18 cellular contexts compared by ENCODE assay signal in the genomic region with DNA sequence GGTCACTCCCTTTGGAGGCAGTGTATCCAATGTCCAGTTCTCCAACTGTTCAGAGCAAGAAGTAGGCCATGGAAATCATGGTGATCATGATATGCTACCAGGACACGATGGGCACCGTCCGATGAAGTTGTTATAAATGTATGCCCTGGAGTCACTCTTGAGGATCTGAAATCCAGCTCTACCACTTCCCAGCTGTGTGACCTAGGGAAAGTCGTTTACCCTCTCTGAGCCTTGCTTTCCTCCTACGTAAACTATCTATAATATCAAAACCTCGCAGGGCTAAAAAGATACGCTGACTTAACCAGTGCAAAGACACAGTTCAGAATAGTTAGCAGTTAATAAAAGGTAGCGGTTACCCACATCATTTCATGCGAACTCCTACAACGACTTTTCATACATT.
DNase-seq lines count a peak whose midpoint lies in the region; ATAC-seq and TF ChIP-seq lines count a peak whose summit lies in the region.
"Had no signal": no experiment of that assay in that cellular context is flagged by ENCODE, and none has a peak within 500 bp of the region (broad histone marks: within the 10 kb centered on the region; RNA-seq: fewer than 3 reads in every experiment).

No MANE protein-coding gene starts in this region.

- BruUV-seq in Calu3 (replicated peaks; lab: Mats Ljungman, UMichigan): no TSS peak

- intact Hi-C loops in Calu3 (cut with micrococcal nuclease; ENCODE audit: unreplicated experiment) (loop anchor here (5.0 kb wide), 1 partner anchor 301 kb away; no protein-coding TSS in a partner anchor), sigmoid colon (cut with DNase I) (loop anchor here (2.0 kb wide), 1 partner anchor 190 kb away; no protein-coding TSS in a partner anchor), ovary (cut with DNase I) (loop anchor here in 2 of 4 donors (5.0 kb wide), 2 partner anchors 191 to 196 kb away; a partner anchor contains a TSS)

- TF ChIP-seq EP300 in sigmoid colon (IDR thresholded peaks at IDR 0.05) (no peak), ovary (IDR thresholded peaks at IDR 0.05) (no peak)

- H3K4me3 ChIP-seq in BLaER1: no peak overlapping the region
- H3K4me3 ChIP-seq in hepatocyte: no peak overlapping the region
- no peak overlapping the region for H3K4me3 ChIP-seq in sigmoid colon
- H3K4me3 ChIP-seq in ovary: no peak overlapping the region
- H3K4me3 ChIP-seq: A549 had no signal

- H3K9me2 ChIP-seq in hepatocyte (replicated peaks; ENCODE audit: insufficient read depth): no peaks in the 10 kb centered on the region

- CTCF ChIA-PET in Calu3 (lab: Charles Lee): interaction anchor here (1.1 kb wide), 1 partner anchor 88 kb away, joined by 4 read pairs; no protein-coding TSS in a partner anchor
- CTCF ChIA-PET in T-cell (lab: Charles Lee): no interaction called here

- H3K27ac Mint-ChIP-seq in Calu3 (ENCODE audit: unreplicated experiment): peak overlapping the region; percentile 80
- peak overlapping the region in 1 of 2 donors; percentile 22 for H3K27ac Mint-ChIP-seq in T-cell
- H3K27ac Mint-ChIP-seq: HFFc6 had no signal

- ATAC-seq in SK-N-SH treated with all-trans-retinoic acid at 6 μM for 48 hours: no peak
- no peak for ATAC-seq in HG03196 (IDR thresholded peaks at IDR 0.05; ENCODE audit: unreplicated experiment)
- ATAC-seq in T-cell (replicated peaks in 1 of 4): no peak
- ATAC-seq: A549, HCT116 had no signal

- H3K27me3 Mint-ChIP-seq in Calu3 (ENCODE audit: unreplicated experiment) (no peaks in the 10 kb centered on the region), T-cell (no peaks in the 10 kb centered on the region)
- H3K27me3 Mint-ChIP-seq: CD4-positive, CD25-positive, alpha-beta regulatory T cell had no signal

- H3K36me3 Mint-ChIP-seq in Calu3 (ENCODE audit: insufficient read depth, unreplicated experiment): peaks cover 32% of the 10 kb centered on the region
- peaks cover 10% of the 10 kb centered on the region for H3K36me3 Mint-ChIP-seq in T-cell

- no peak for TF ChIP-seq POLR2A in sigmoid colon (IDR thresholded peaks at IDR 0.05)
- no peak for TF ChIP-seq POLR2A in ovary (IDR thresholded peaks at IDR 0.05)

- H3K27ac ChIP-seq in BLaER1 (no peak overlapping the region), hepatocyte (peak overlapping the region; percentile 96), sigmoid colon (peak overlapping the region in 3 of 4 donors; percentile 46 to 84 (median 65)), ovary (no peak overlapping the region)
- H3K27ac ChIP-seq: 22Rv1 had no signal

- H3K9me3 Mint-ChIP-seq in Calu3 (ENCODE audit: low read depth, unreplicated experiment): no peaks in the 10 kb centered on the region
- no peaks in the 10 kb centered on the region for H3K9me3 Mint-ChIP-seq in T-cell
- H3K9me3 Mint-ChIP-seq: CD4-positive, CD25-positive, alpha-beta regulatory T cell; HFFc6 had no signal

- no peak overlapping the region for H3K4me3 Mint-ChIP-seq in Calu3 (ENCODE audit: low read depth, unreplicated experiment)
- H3K4me3 Mint-ChIP-seq in T-cell: no peak overlapping the region
- H3K4me3 Mint-ChIP-seq: CD4-positive, CD25-positive, alpha-beta regulatory T cell; HFFc6 had no signal

- H3K4me1 Mint-ChIP-seq in Calu3 (ENCODE audit: low read depth, unreplicated experiment) (peaks cover 63% of the 10 kb centered on the region), T-cell (peaks cover 45 to 75% (median 61%) of the 10 kb centered on the region in 3 donors)

- H3K79me2 ChIP-seq in hepatocyte: peaks cover 16% of the 10 kb centered on the region

- H3K4me2 ChIP-seq in BLaER1 (peak overlapping the region; percentile 58; the same call in 1 of the 2 replicates), hepatocyte (no peak overlapping the region)
- H3K4me2 ChIP-seq: A549 had no signal

- TF ChIP-seq CTCF in Calu3 (IDR thresholded peaks at IDR 0.05; ENCODE audit: unreplicated experiment): no peak
- TF ChIP-seq CTCF in hepatocyte (IDR thresholded peaks at IDR 0.05; ENCODE audit: poor library complexity): no peak
- TF ChIP-seq CTCF in sigmoid colon (IDR thresholded peaks at IDR 0.05): no peak
- no peak for TF ChIP-seq CTCF in ovary (IDR thresholded peaks at IDR 0.05)

- H3K4me1 ChIP-seq in BLaER1 (peaks cover 87% of the 10 kb centered on the region), hepatocyte (ENCODE audit: insufficient read depth) (peaks cover 23% of the 10 kb centered on the region), sigmoid colon (peaks cover 0 to 37% (median 34%) of the 10 kb centered on the region in 4 donors), ovary (ENCODE audit: insufficient read depth) (peaks cover 7% of the 10 kb centered on the region)

- POLR2A ChIA-PET in T-cell (lab: Charles Lee): interaction anchor here in 1 of 2 donors (0.5 kb wide), 1 partner anchor 226 kb away, joined by 7 read pairs; no protein-coding TSS in a partner anchor

- peaks cover 17% of the 10 kb centered on the region for H3K36me3 ChIP-seq in BLaER1
- H3K36me3 ChIP-seq in hepatocyte (replicated peaks; ENCODE audit: insufficient read depth, low read depth): no peaks in the 10 kb centered on the region
- H3K36me3 ChIP-seq in sigmoid colon: no peaks in the 10 kb centered on the region
- no peaks in the 10 kb centered on the region for H3K36me3 ChIP-seq in ovary

- DNase-seq in Calu3 (no peak), hepatocyte (ENCODE audit: low spot score) (no peak), sigmoid colon (no peak), T-cell (no peak), ovary (no peak)
- DNase-seq: C1 segment of cervical spinal cord; CD4-positive, CD25-positive, alpha-beta regulatory T cell; DMS79 treated with DMSO at 0.1 percent for 48 hours; GF-D8; GOT3; H7; HFFc6 had no signal

- 93% methylated on average over 10 of the region's 10 CpGs for WGBS in hepatocyte (ENCODE audit: low lambda C conversion rate, missing lambda C conversion rate)
- WGBS in sigmoid colon, 2 donors: 94 to 96% methylated on average over 10 of the region's 10 CpGs
- WGBS in ovary, 3 donors: 93 to 97% (median 93%) methylated on average over 10 of the region's 10 CpGs

- no peak overlapping the region for H3K9ac ChIP-seq in BLaER1

- H3K27me3 ChIP-seq in BLaER1: no peaks in the 10 kb centered on the region
- H3K27me3 ChIP-seq in hepatocyte: no peaks in the 10 kb centered on the region
- H3K27me3 ChIP-seq in sigmoid colon: no peaks in the 10 kb centered on the region
- H3K27me3 ChIP-seq in ovary: no peaks in the 10 kb centered on the region

- H4K20me1 ChIP-seq in BLaER1 (peaks cover 98% of the 10 kb centered on the region), hepatocyte (ENCODE audit: insufficient read depth, poor library complexity, severe bottlenecking) (no peaks in the 10 kb centered on the region)

- H3K9me3 ChIP-seq in BLaER1: no peaks in the 10 kb centered on the region
- no peaks in the 10 kb centered on the region for H3K9me3 ChIP-seq in hepatocyte (ENCODE audit: low read depth)
- H3K9me3 ChIP-seq in sigmoid colon: no peaks in the 10 kb centered on the region
- H3K9me3 ChIP-seq in ovary: no peaks in the 10 kb centered on the region
- H3K9me3 ChIP-seq: A549 had no signal

- no peak overlapping the region for H2AFZ ChIP-seq in hepatocyte

TF ChIP-seq in SK-N-SH treated with all-trans-retinoic acid at 6 μM for 48 hours, 23 proteins besides CTCF, POLR2A, EP300 and RAD21 (continues in another document):
- TF ChIP-seq, protein P1, sequence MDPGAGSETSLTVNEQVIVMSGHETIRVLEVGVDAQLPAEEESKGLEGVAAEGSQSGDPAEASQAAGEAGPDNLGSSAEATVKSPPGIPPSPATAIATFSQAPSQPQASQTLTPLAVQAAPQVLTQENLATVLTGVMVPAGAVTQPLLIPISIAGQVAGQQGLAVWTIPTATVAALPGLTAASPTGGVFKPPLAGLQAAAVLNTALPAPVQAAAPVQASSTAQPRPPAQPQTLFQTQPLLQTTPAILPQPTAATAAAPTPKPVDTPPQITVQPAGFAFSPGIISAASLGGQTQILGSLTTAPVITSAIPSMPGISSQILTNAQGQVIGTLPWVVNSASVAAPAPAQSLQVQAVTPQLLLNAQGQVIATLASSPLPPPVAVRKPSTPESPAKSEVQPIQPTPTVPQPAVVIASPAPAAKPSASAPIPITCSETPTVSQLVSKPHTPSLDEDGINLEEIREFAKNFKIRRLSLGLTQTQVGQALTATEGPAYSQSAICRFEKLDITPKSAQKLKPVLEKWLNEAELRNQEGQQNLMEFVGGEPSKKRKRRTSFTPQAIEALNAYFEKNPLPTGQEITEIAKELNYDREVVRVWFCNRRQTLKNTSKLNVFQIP (CRISPR knock-in tag; IDR thresholded peaks at IDR 0.05; ENCODE audit: borderline replicate concordance, low read depth): no peak
- TF ChIP-seq, protein P2, sequence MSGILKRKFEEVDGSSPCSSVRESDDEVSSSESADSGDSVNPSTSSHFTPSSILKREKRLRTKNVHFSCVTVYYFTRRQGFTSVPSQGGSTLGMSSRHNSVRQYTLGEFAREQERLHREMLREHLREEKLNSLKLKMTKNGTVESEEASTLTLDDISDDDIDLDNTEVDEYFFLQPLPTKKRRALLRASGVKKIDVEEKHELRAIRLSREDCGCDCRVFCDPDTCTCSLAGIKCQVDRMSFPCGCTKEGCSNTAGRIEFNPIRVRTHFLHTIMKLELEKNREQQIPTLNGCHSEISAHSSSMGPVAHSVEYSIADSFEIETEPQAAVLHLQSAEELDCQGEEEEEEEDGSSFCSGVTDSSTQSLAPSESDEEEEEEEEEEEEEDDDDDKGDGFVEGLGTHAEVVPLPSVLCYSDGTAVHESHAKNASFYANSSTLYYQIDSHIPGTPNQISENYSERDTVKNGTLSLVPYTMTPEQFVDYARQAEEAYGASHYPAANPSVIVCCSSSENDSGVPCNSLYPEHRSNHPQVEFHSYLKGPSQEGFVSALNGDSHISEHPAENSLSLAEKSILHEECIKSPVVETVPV (CRISPR knock-in tag; IDR thresholded peaks at IDR 0.05): no peak
- TF ChIP-seq OSR1 (CRISPR knock-in tag; IDR thresholded peaks at IDR 0.05) (no peak), ZNF8 (CRISPR knock-in tag; IDR thresholded peaks at IDR 0.05) (no peak), ZNF565 (CRISPR knock-in tag; conservative IDR thresholded peaks at IDR 0.05; ENCODE audit: low read depth) (no peak), TCF4 (CRISPR knock-in tag; IDR thresholded peaks at IDR 0.05; ENCODE audit: borderline replicate concordance) (no peak), PPARA (CRISPR knock-in tag; IDR thresholded peaks at IDR 0.05; ENCODE audit: borderline replicate concordance) (no peak), ZFP30 (CRISPR knock-in tag; IDR thresholded peaks at IDR 0.05) (no peak), ARNTL (CRISPR knock-in tag; IDR thresholded peaks at IDR 0.05; ENCODE audit: borderline replicate concordance, low read depth) (no peak)

Comparison
In these comparisons a context has a peak if more than half of its experiments do, and no peak if none do; other contexts are left out.
1. H3K27ac ChIP-seq: peak in hepatocyte (single experiment) and sigmoid colon (3 of 4); none in BLaER1 (single experiment) and ovary (0 of 2).